ENCODE assay signal across 1 cellular context in the genomic region with DNA sequence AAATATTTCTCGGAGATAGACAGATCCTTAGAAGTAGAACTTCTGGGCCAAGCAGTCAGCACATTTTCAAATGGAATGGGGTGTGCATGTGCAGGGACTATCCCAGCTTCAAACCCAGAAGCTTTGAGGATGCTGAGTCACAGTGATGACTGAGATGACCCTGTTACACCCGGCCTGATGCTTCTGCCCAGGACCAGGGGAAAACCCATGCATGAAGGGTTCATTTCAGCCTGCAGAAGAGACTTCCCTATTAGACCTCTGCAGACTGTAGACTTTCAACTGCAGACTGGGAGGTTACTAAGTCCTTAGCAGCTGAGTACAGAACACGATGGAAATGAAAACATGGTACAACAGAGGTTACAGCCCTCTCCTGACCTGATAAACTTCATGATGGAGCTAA.
TF ChIP-seq lines count a peak whose summit lies in the region.

No MANE protein-coding gene starts in this region.

TF ChIP-seq in GM23338, 12 proteins besides CTCF, POLR2A, EP300 and RAD21 (continued from another document):
- TF ChIP-seq, protein P1, sequence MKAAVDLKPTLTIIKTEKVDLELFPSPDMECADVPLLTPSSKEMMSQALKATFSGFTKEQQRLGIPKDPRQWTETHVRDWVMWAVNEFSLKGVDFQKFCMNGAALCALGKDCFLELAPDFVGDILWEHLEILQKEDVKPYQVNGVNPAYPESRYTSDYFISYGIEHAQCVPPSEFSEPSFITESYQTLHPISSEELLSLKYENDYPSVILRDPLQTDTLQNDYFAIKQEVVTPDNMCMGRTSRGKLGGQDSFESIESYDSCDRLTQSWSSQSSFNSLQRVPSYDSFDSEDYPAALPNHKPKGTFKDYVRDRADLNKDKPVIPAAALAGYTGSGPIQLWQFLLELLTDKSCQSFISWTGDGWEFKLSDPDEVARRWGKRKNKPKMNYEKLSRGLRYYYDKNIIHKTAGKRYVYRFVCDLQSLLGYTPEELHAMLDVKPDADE (IDR thresholded peaks at IDR 0.05): no peak
- TF ChIP-seq JUNB (IDR thresholded peaks at IDR 0.05; ENCODE audit: unreplicated experiment) (no peak), ZNF331 (CRISPR knock-in tag; IDR thresholded peaks at IDR 0.05; ENCODE audit: low read depth) (no peak)
